Comparison of ENCODE assay signal across 32 cellular contexts in genomic region chr2:119071476-119071875, GRCh38.
"Had no signal": no experiment of that assay in that cellular context is flagged by ENCODE, and none has a peak within 500 bp of the region (broad histone marks: within the 10 kb centered on the region; RNA-seq: fewer than 3 reads in every experiment).

No MANE protein-coding gene starts in this region.

- H3K9me3 ChIP-seq: esophagus squamous epithelium, gastroesophageal sphincter had no signal

- ATAC-seq: activated CD4-positive, CD25-positive, alpha-beta regulatory T cell treated with anti-CD3 and anti-CD28 coated beads, Interleukin-2, amount 50 U/mL, for 24 hours; activated CD8-positive, alpha-beta T cell treated with anti-CD3 and anti-CD28 coated beads for 36 hours; activated T-cell treated with anti-CD3 and anti-CD28 coated beads, Interleukin-2, amount 50 U/mL, for 4 hours; activated T-helper 17 cell treated with anti-CD3 and anti-CD28 coated beads, Interleukin-2, amount 50 U/mL, for 72 hours; effector memory CD8-positive, alpha-beta T cell; gastroesophageal sphincter; T-helper 17 cell had no signal

- H3K36me3 ChIP-seq: brain microvascular endothelial cell, esophagus squamous epithelium, gastroesophageal sphincter, WERI-Rb-1 had no signal

- H3K4me1 ChIP-seq: esophagus squamous epithelium, gastroesophageal sphincter had no signal

- H3K27ac Mint-ChIP-seq: activated B cell treated with CpG ODN at 0.5 μM for 24 hours; activated CD8-positive, alpha-beta T cell treated with anti-CD3 and anti-CD28 coated beads for 36 hours; activated naive CD8-positive, alpha-beta T cell; activated T-helper 17 cell treated with anti-CD3 and anti-CD28 coated beads, Interleukin-2, amount 50 U/mL, for 72 hours; effector memory CD8-positive, alpha-beta T cell; T-helper 17 cell; T-helper 2 cell treated with Interferon-gamma antibody and Interleukin-4, amounts not matched to agents 5 μg/mL and 100 μg/mL, for 36 hours had no signal

- H3K4me3 ChIP-seq: esophagus squamous epithelium, gastroesophageal sphincter had no signal

- H3K36me3 Mint-ChIP-seq: activated naive CD8-positive, alpha-beta T cell had no signal

- H3K27me3 ChIP-seq: brain microvascular endothelial cell had no signal

- DNase-seq: activated B cell treated with CpG ODN at 0.5 μM for 24 hours; activated CD4-positive, alpha-beta T cell treated with anti-CD3 and anti-CD28 coated beads for 48 hours; activated CD4-positive, alpha-beta T cell treated with anti-CD3 and anti-CD28 coated beads, Interleukin-2, amount 50 U/mL, for 1 hour; activated CD4-positive, alpha-beta T cell treated with anti-CD3 and anti-CD28 coated beads, Interleukin-2, amount 50 U/mL, for 48 hours; activated CD8-positive, alpha-beta memory T cell treated with anti-CD3 and anti-CD28 coated beads for 24 hours; activated CD8-positive, alpha-beta T cell treated with anti-CD3 and anti-CD28 coated beads for 36 hours; activated effector memory CD4-positive, alpha-beta T cell treated with Interleukin-2 at 50 U/mL for 16 hours; activated gamma-delta T cell treated with Interleukin-2 at 50 U/mL for 16 hours; activated naive CD4-positive, alpha-beta T cell treated with anti-CD3 and anti-CD28 coated beads, Interleukin-2, amount 50 U/mL, for 16 hours; activated naive CD4-positive, alpha-beta T cell treated with Interleukin-2 at 50 U/mL for 16 hours; activated T-cell treated with anti-CD3 and anti-CD28 coated beads, Interleukin-2, amount 50 U/mL, for 4 hours; amniotic stem cell; anterior cingulate cortex; brain microvascular endothelial cell; caudate nucleus; cortex of kidney; dermis blood vessel endothelial cell; effector CD4-positive, alpha-beta T cell; effector memory CD8-positive, alpha-beta T cell; esophagus squamous epithelium; foreskin melanocyte; SW 1271; T-helper 1 cell; T-helper 17 cell; T1000; WERI-Rb-1 had no signal

- H3K27ac ChIP-seq: brain microvascular endothelial cell, epithelial cell of prostate, esophagus squamous epithelium, gastroesophageal sphincter, WERI-Rb-1 had no signal

- H3K4me3 Mint-ChIP-seq: activated B cell treated with CpG ODN at 0.5 μM for 24 hours; activated CD8-positive, alpha-beta T cell treated with anti-CD3 and anti-CD28 coated beads for 36 hours; activated naive CD8-positive, alpha-beta T cell; activated T-cell treated with anti-CD3 and anti-CD28 coated beads, Interleukin-2, amount 50 U/mL, for 4 hours; activated T-helper 17 cell treated with anti-CD3 and anti-CD28 coated beads, Interleukin-2, amount 50 U/mL, for 72 hours; effector memory CD8-positive, alpha-beta T cell; T-helper 17 cell; T-helper 2 cell treated with Interferon-gamma antibody and Interleukin-4, amounts not matched to agents 5 μg/mL and 100 μg/mL, for 36 hours had no signal

- H3K9me3 Mint-ChIP-seq: activated B cell treated with CpG ODN at 0.5 μM for 24 hours; activated CD8-positive, alpha-beta T cell treated with anti-CD3 and anti-CD28 coated beads for 36 hours; activated T-cell treated with anti-CD3 and anti-CD28 coated beads, Interleukin-2, amount 50 U/mL, for 4 hours; activated T-helper 17 cell treated with anti-CD3 and anti-CD28 coated beads, Interleukin-2, amount 50 U/mL, for 72 hours; T-helper 2 cell treated with Interferon-gamma antibody and Interleukin-4, amounts not matched to agents 5 μg/mL and 100 μg/mL, for 36 hours had no signal

- H3K4me1 Mint-ChIP-seq: activated B cell treated with CpG ODN at 0.5 μM for 24 hours; activated T-helper 17 cell treated with anti-CD3 and anti-CD28 coated beads, Interleukin-2, amount 50 U/mL, for 72 hours; T-helper 17 cell had no signal
